15 cellular contexts compared by ENCODE assay signal in genomic region chr4:26375589-26375988, GRCh38. TPM values are rescaled to one million over a fixed set of nuclear protein-coding genes. Genes with fewer than 3 reads are reported as not detected.
A peak's percentile ranks its signal among the peaks of the same experiment; 100 is the strongest.
DNase-seq lines count a peak whose midpoint lies in the region; ATAC-seq and TF ChIP-seq lines count a peak whose summit lies in the region.
"Had no signal": no experiment of that assay in that cellular context is flagged by ENCODE, and none has a peak within 500 bp of the region (broad histone marks: within the 10 kb centered on the region; RNA-seq: fewer than 3 reads in every experiment).

No MANE protein-coding gene starts in this region.

- peak overlapping the region; percentile 34; the same call in 1 of the 2 replicates for H3K27ac Mint-ChIP-seq in WTC11
- H3K27ac Mint-ChIP-seq in chondrocyte (ENCODE audit: unreplicated experiment), result peak overlapping the region; percentile 14
- H3K27ac Mint-ChIP-seq in activated T-helper 17 cell treated with anti-CD3 and anti-CD28 coated beads, Interleukin-2, amount 50 U/mL, for 72 hours, result no peak overlapping the region
- H3K27ac Mint-ChIP-seq: CD8-positive, alpha-beta T cell; HFFc6 had no signal

- H3K4me3 Mint-ChIP-seq in WTC11 (no peak overlapping the region), chondrocyte (ENCODE audit: unreplicated experiment) (no peak overlapping the region)
- no peak overlapping the region for H3K4me3 Mint-ChIP-seq in activated T-helper 17 cell treated with anti-CD3 and anti-CD28 coated beads, Interleukin-2, amount 50 U/mL, for 72 hours
- H3K4me3 Mint-ChIP-seq: CD8-positive, alpha-beta T cell; HFFc6 had no signal

- peaks cover 68% of the 10 kb centered on the region for H3K4me1 Mint-ChIP-seq in WTC11
- H3K4me1 Mint-ChIP-seq in chondrocyte (ENCODE audit: low read depth), result peaks cover 28% of the 10 kb centered on the region
- peaks cover 38% of the 10 kb centered on the region for H3K4me1 Mint-ChIP-seq in activated T-helper 17 cell treated with anti-CD3 and anti-CD28 coated beads, Interleukin-2, amount 50 U/mL, for 72 hours

- H3K27ac ChIP-seq in layer of hippocampus (ENCODE audit: low read depth, low read length), result peak overlapping the region; percentile 55
- H3K27ac ChIP-seq: A549 had no signal

- TF ChIP-seq CTCF in WTC11 (IDR thresholded peaks at IDR 0.05) (no peak), chondrocyte (IDR thresholded peaks at IDR 0.05) (no peak)

- DNase-seq in WTC11 (ENCODE audit: low spot score) (no peak), chondrocyte (ENCODE audit: low spot score) (no peak), NCI-H526 (lab: John Stamatoyannopoulos, UW) (no peak), OCI-M1 (lab: John Stamatoyannopoulos, UW) (no peak)
- DNase-seq: CD8-positive, alpha-beta T cell; COR-L47; DMS153; DMS79 treated with DMSO at 0.1 percent for 48 hours; EL; HCEC 1CT; HFFc6 had no signal

- H3K27me3 Mint-ChIP-seq in WTC11 (ENCODE audit: low read depth) (no peaks in the 10 kb centered on the region), chondrocyte (ENCODE audit: low read depth) (no peaks in the 10 kb centered on the region)
- H3K27me3 Mint-ChIP-seq in activated T-helper 17 cell treated with anti-CD3 and anti-CD28 coated beads, Interleukin-2, amount 50 U/mL, for 72 hours, result no peaks in the 10 kb centered on the region

- no peaks in the 10 kb centered on the region for H3K27me3 ChIP-seq in layer of hippocampus (ENCODE audit: control insufficient read depth, insufficient read depth, low read length)

- ATAC-seq in WTC11 (peak; percentile 35), HG02798 (IDR thresholded peaks at IDR 0.05; ENCODE audit: poor library complexity, unreplicated experiment) (no peak)
- no peak for ATAC-seq in activated T-helper 17 cell treated with anti-CD3 and anti-CD28 coated beads, Interleukin-2, amount 50 U/mL, for 72 hours (replicated peaks)
- ATAC-seq: A549; CD8-positive, alpha-beta T cell had no signal

- H3K9me3 Mint-ChIP-seq in WTC11 (no peaks in the 10 kb centered on the region), chondrocyte (ENCODE audit: low read depth) (no peaks in the 10 kb centered on the region)
- H3K9me3 Mint-ChIP-seq in activated T-helper 17 cell treated with anti-CD3 and anti-CD28 coated beads, Interleukin-2, amount 50 U/mL, for 72 hours, result no peaks in the 10 kb centered on the region
- H3K9me3 Mint-ChIP-seq: CD8-positive, alpha-beta T cell; HFFc6 had no signal

- H3K36me3 Mint-ChIP-seq in WTC11 (no peaks in the 10 kb centered on the region), chondrocyte (ENCODE audit: low read depth) (no peaks in the 10 kb centered on the region)
- H3K36me3 Mint-ChIP-seq in activated T-helper 17 cell treated with anti-CD3 and anti-CD28 coated beads, Interleukin-2, amount 50 U/mL, for 72 hours (ENCODE audit: low read depth), result peaks cover 88% of the 10 kb centered on the region

- CTCF ChIA-PET in WTC11 (lab: Charles Lee), result interaction anchor here (1.3 kb wide), 1 partner anchor 44 kb away, joined by 3 read pairs; no protein-coding TSS in a partner anchor

- POLR2A ChIA-PET in WTC11 (lab: Charles Lee), result no interaction called here

TF ChIP-seq in WTC11, 78 proteins besides CTCF, POLR2A, EP300 and RAD21:
- TF ChIP-seq NR1H2 (CRISPR knock-in tag; IDR thresholded peaks at IDR 0.05), result no peak
- TF ChIP-seq FOXP1 (CRISPR knock-in tag; IDR thresholded peaks at IDR 0.05; ENCODE audit: borderline replicate concordance), result no peak
- no peak for TF ChIP-seq ELF4 (CRISPR knock-in tag; IDR thresholded peaks at IDR 0.05; ENCODE audit: low read depth)
- no peak for TF ChIP-seq CDX4 (CRISPR knock-in tag; IDR thresholded peaks at IDR 0.05; ENCODE audit: borderline replicate concordance)
- no peak for TF ChIP-seq ZNF423 (CRISPR knock-in tag; IDR thresholded peaks at IDR 0.05)
- TF ChIP-seq ZBTB21 (CRISPR knock-in tag; IDR thresholded peaks at IDR 0.05; ENCODE audit: borderline replicate concordance), result no peak
- TF ChIP-seq SP1 (CRISPR knock-in tag; conservative IDR thresholded peaks at IDR 0.05), result no peak
- no peak for TF ChIP-seq USF2 (CRISPR knock-in tag; IDR thresholded peaks at IDR 0.05)
- TF ChIP-seq ZNF416 (CRISPR knock-in tag; IDR thresholded peaks at IDR 0.05), result no peak

RNA-seq across cellular contexts. Expression of gene RBPJ, which starts 54.8 kb away (rescaled TPM):
- total RNA-seq in WTC11 (2021) (163 to 167 TPM (median 163 TPM) in 3 replicates), chondrocyte (52.9 to 65.8 TPM (median 58.5 TPM) in 3 replicates)
- 100 to 1,000 TPM; 238 to 481 TPM for total RNA-seq in activated T-helper 17 cell treated with anti-CD3 and anti-CD28 coated beads, Interleukin-2, amount 50 U/mL, for 72 hours
